In genomic region chr13:30713133-30713532, GRCh38 we compare ENCODE assay signal across 10 cellular contexts. TPM values are rescaled to one million over a fixed set of nuclear protein-coding genes. Genes with fewer than 3 reads are reported as not detected.
A peak's percentile ranks its signal among the peaks of the same experiment; 100 is the strongest.
DNase-seq lines count a peak whose midpoint lies in the region; ATAC-seq, FAIRE-seq and TF ChIP-seq lines count a peak whose summit lies in the region.
"Had no signal": no experiment of that assay in that cellular context is flagged by ENCODE, and none has a peak within 500 bp of the region (broad histone marks: within the 10 kb centered on the region; RNA-seq: fewer than 3 reads in every experiment).

No MANE protein-coding gene starts in this region.

- peak overlapping the region; percentile 85 for H3K27ac Mint-ChIP-seq in activated T-helper 1 cell treated with anti-CD3 and anti-CD28 coated beads, Interleukin-12 subunit alpha, Interleukin-12 subunit beta, Interleukin-2, Interleukin-4 antibody, amounts not matched to agents 30 ng/mL and 10 ng/mL and 1 ng/mL, durations not matched to agents 14 hours and 24 hours and 36 hours

- no peak overlapping the region for H3K4me3 ChIP-seq in A549
- H3K4me3 ChIP-seq in right lobe of liver: no peak overlapping the region
- H3K4me3 ChIP-seq: SJSA1, tibial nerve had no signal

- POLR2A ChIA-PET in A549 (lab: Yijun Ruan, JAX): no interaction called here

- H3K4me1 ChIP-seq in A549: peaks cover 12% of the 10 kb centered on the region
- H3K4me1 ChIP-seq in right lobe of liver: no peaks in the 10 kb centered on the region
- H3K4me1 ChIP-seq: tibial nerve had no signal

- peak in 1 of 2 experiments; percentile 20 for DNase-seq in A549 (ENCODE audit: low read depth in 1 of 2, low spot score in 1 of 2)
- peak; percentile 50 for DNase-seq in HT1080 (ENCODE audit: low read depth)
- no peak for DNase-seq in activated T-helper 1 cell treated with anti-CD3 and anti-CD28 coated beads, Interleukin-12 subunit alpha, Interleukin-12 subunit beta, Interleukin-2, Interleukin-4 antibody, amounts not matched to agents 30 ng/mL and 10 ng/mL and 1 ng/mL, durations not matched to agents 14 hours and 24 hours and 36 hours (ENCODE audit: low spot score)
- DNase-seq in right lobe of liver: no peak
- no peak for DNase-seq in hepatic stellate cell (ENCODE audit: low spot score)
- no peak for DNase-seq in stimulated activated CD4-positive, alpha-beta T cell treated with anti-CD3 and anti-CD28 coated beads, Interleukin-2, amount 100 ng/mL, for 24 hours

- peak overlapping the region; percentile 73 to 80 for H3K27ac ChIP-seq in A549
- no peak overlapping the region for H3K27ac ChIP-seq in right lobe of liver
- H3K27ac ChIP-seq: SJSA1, tibial nerve had no signal

- TF ChIP-seq POLR2A in A549 (IDR thresholded peaks at IDR 0.05; ENCODE audit: low read length) (no peak), right lobe of liver (IDR thresholded peaks at IDR 0.05) (no peak)

- TF ChIP-seq CTCF in A549 (IDR thresholded peaks at IDR 0.05): no peak
- TF ChIP-seq CTCF in right lobe of liver (IDR thresholded peaks at IDR 0.05): no peak

- CTCF ChIA-PET in A549 (lab: Yijun Ruan, JAX): interaction anchor here (1.1 to 1.2 kb wide), 3 partner anchors 9 to 31 kb away, joined by 3 to 4 read pairs (median 3); no protein-coding TSS in a partner anchor

- FAIRE-seq in A549 (lab: Jason Lieb, UNC): no peak

- ATAC-seq in A549 (peak; percentile 56 to 74; a peak in 4 of 6 replicates), right lobe of liver (peak; percentile 81 to 88 (median 86)), HG02588 (IDR thresholded peaks at IDR 0.05; ENCODE audit: unreplicated experiment) (no peak), HG03460 (IDR thresholded peaks at IDR 0.05; ENCODE audit: unreplicated experiment) (no peak)

- H3K9me3 ChIP-seq in A549: no peaks in the 10 kb centered on the region
- H3K9me3 ChIP-seq in right lobe of liver: no peaks in the 10 kb centered on the region
- H3K9me3 ChIP-seq: SJSA1, tibial nerve had no signal

- peaks cover 31% of the 10 kb centered on the region for H3K4me1 Mint-ChIP-seq in activated T-helper 1 cell treated with anti-CD3 and anti-CD28 coated beads, Interleukin-12 subunit alpha, Interleukin-12 subunit beta, Interleukin-2, Interleukin-4 antibody, amounts not matched to agents 30 ng/mL and 10 ng/mL and 1 ng/mL, durations not matched to agents 14 hours and 24 hours and 36 hours (ENCODE audit: low read depth)

- intact Hi-C loops in activated T-helper 1 cell treated with anti-CD3 and anti-CD28 coated beads, Interleukin-12 subunit alpha, Interleukin-12 subunit beta, Interleukin-2, Interleukin-4 antibody, amounts not matched to agents 30 ng/mL and 10 ng/mL and 1 ng/mL, durations not matched to agents 14 hours and 24 hours and 36 hours (cut with micrococcal nuclease): no loop called here
- intact Hi-C loops in right lobe of liver (cut with DNase I): no loop called here

- WGBS in A549 (ENCODE audit: missing lambda C conversion rate): 8% methylated on average over 5 of the region's 5 CpGs
- WGBS in right lobe of liver (ENCODE audit: insufficient coverage, low coverage, low lambda C conversion rate, missing lambda C conversion rate): 23% methylated on average over 5 of the region's 5 CpGs

- no peak for TF ChIP-seq EP300 in A549 (IDR thresholded peaks at IDR 0.05)

- peaks cover 3% of the 10 kb centered on the region for H3K36me3 Mint-ChIP-seq in activated T-helper 1 cell treated with anti-CD3 and anti-CD28 coated beads, Interleukin-12 subunit alpha, Interleukin-12 subunit beta, Interleukin-2, Interleukin-4 antibody, amounts not matched to agents 30 ng/mL and 10 ng/mL and 1 ng/mL, durations not matched to agents 14 hours and 24 hours and 36 hours (ENCODE audit: low read depth)

- H3K36me3 ChIP-seq in right lobe of liver: no peaks in the 10 kb centered on the region
- H3K36me3 ChIP-seq: SJSA1, tibial nerve had no signal

- peak overlapping the region; percentile 27 for H3K4me3 Mint-ChIP-seq in activated T-helper 1 cell treated with anti-CD3 and anti-CD28 coated beads, Interleukin-12 subunit alpha, Interleukin-12 subunit beta, Interleukin-2, Interleukin-4 antibody, amounts not matched to agents 30 ng/mL and 10 ng/mL and 1 ng/mL, durations not matched to agents 14 hours and 24 hours and 36 hours

- H3K27me3 ChIP-seq in right lobe of liver: no peaks in the 10 kb centered on the region
- H3K27me3 ChIP-seq: SJSA1, tibial nerve had no signal

- no peaks in the 10 kb centered on the region for H3K9me3 Mint-ChIP-seq in activated T-helper 1 cell treated with anti-CD3 and anti-CD28 coated beads, Interleukin-12 subunit alpha, Interleukin-12 subunit beta, Interleukin-2, Interleukin-4 antibody, amounts not matched to agents 30 ng/mL and 10 ng/mL and 1 ng/mL, durations not matched to agents 14 hours and 24 hours and 36 hours

- peak overlapping the region; percentile 32; the same call in 1 of the 3 replicates for H3K4me2 ChIP-seq in A549

- TF ChIP-seq RAD21 in A549 (conservative IDR thresholded peaks at IDR 0.05 in 1 of 2, IDR thresholded peaks at IDR 0.05 in 1 of 2): no peak

- no peaks in the 10 kb centered on the region for H3K27me3 Mint-ChIP-seq in activated T-helper 1 cell treated with anti-CD3 and anti-CD28 coated beads, Interleukin-12 subunit alpha, Interleukin-12 subunit beta, Interleukin-2, Interleukin-4 antibody, amounts not matched to agents 30 ng/mL and 10 ng/mL and 1 ng/mL, durations not matched to agents 14 hours and 24 hours and 36 hours (ENCODE audit: insufficient read depth)

TF ChIP-seq in A549, 52 proteins besides CTCF, POLR2A, EP300 and RAD21:
- TF ChIP-seq RARB (CRISPR knock-in tag; IDR thresholded peaks at IDR 0.05) (no peak), GATA3 (IDR thresholded peaks at IDR 0.05; ENCODE audit: borderline replicate concordance) (no peak), MAFK (IDR thresholded peaks at IDR 0.05; ENCODE audit: partially characterized antibody) (no peak), ZC3H11A (IDR thresholded peaks at IDR 0.05) (no peak), NR3C1 (IDR thresholded peaks at IDR 0.05) (no peak), KDM5A (IDR thresholded peaks at IDR 0.05) (no peak), JUNB (IDR thresholded peaks at IDR 0.05) (0 out of 2 replicates have a peak, but pooled peaks have one; percentile 21), ZFP36 (IDR thresholded peaks at IDR 0.05; ENCODE audit: borderline replicate concordance, partially characterized antibody) (no peak), FOSB (CRISPR knock-in tag; IDR thresholded peaks at IDR 0.05) (no peak), MAX (IDR thresholded peaks at IDR 0.05) (no peak), USF2 (IDR thresholded peaks at IDR 0.05) (no peak), CEBPB (IDR thresholded peaks at IDR 0.05) (peak; percentile 7 to 17; a peak in 1 of 4 replicates)
- TF ChIP-seq, protein P1, sequence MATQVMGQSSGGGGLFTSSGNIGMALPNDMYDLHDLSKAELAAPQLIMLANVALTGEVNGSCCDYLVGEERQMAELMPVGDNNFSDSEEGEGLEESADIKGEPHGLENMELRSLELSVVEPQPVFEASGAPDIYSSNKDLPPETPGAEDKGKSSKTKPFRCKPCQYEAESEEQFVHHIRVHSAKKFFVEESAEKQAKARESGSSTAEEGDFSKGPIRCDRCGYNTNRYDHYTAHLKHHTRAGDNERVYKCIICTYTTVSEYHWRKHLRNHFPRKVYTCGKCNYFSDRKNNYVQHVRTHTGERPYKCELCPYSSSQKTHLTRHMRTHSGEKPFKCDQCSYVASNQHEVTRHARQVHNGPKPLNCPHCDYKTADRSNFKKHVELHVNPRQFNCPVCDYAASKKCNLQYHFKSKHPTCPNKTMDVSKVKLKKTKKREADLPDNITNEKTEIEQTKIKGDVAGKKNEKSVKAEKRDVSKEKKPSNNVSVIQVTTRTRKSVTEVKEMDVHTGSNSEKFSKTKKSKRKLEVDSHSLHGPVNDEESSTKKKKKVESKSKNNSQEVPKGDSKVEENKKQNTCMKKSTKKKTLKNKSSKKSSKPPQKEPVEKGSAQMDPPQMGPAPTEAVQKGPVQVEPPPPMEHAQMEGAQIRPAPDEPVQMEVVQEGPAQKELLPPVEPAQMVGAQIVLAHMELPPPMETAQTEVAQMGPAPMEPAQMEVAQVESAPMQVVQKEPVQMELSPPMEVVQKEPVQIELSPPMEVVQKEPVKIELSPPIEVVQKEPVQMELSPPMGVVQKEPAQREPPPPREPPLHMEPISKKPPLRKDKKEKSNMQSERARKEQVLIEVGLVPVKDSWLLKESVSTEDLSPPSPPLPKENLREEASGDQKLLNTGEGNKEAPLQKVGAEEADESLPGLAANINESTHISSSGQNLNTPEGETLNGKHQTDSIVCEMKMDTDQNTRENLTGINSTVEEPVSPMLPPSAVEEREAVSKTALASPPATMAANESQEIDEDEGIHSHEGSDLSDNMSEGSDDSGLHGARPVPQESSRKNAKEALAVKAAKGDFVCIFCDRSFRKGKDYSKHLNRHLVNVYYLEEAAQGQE (IDR thresholded peaks at IDR 0.05): no peak

RNA-seq across cellular contexts. Expression of gene ALOX5AP, which starts 22.2 kb away (rescaled TPM):
- polyA plus RNA-seq in A549 (2011; rRNA removed) (2.8 and 3.4 TPM in 2 replicates), A549 (2017; fragmentation: RNase III; extraction: RNeasy Plus Mini Kit Qiagen cat#74134 plus additional on column Dnase treatment) (2.3 to 3.1 TPM (median 2.6 TPM) in 3 replicates)
- polyA plus RNA-seq in A549 (2012; cell fraction: cytosol; rRNA removed): 1.7 and 2.3 TPM in 2 replicates
- 0.58 and 1.7 TPM in 2 replicates for polyA plus RNA-seq in A549 (2012; cell fraction: nucleus; rRNA removed)
- 0.66 and 1.7 TPM in 2 replicates for polyA minus RNA-seq in A549 (2011; rRNA and poly(A)+ RNA removed)
- 1.0 TPM in 1 of 2 replicates, not detected in the other for total RNA-seq in HT1080 (2014; rRNA removed; shearing (Covaris generic))
- polyA plus RNA-seq in HT1080 (2015; cell fraction: cytosol; rRNA removed): 0.31 and 0.42 TPM in 2 replicates
- not detected in 2 replicates for polyA plus RNA-seq in HT1080 (2015; cell fraction: nucleus; rRNA removed)
- total RNA-seq in activated T-helper 1 cell treated with anti-CD3 and anti-CD28 coated beads, Interleukin-12 subunit alpha, Interleukin-12 subunit beta, Interleukin-2, Interleukin-4 antibody, amounts not matched to agents 30 ng/mL and 10 ng/mL and 1 ng/mL, durations not matched to agents 14 hours and 24 hours and 36 hours: 65.8 and 72.2 TPM in 2 replicates
- 1 to 10 TPM in 5 of 6 experiments, under 1 TPM in 1; 0.53 to 6.7 (median 3.7) TPM for total RNA-seq in right lobe of liver

Comparison
In these comparisons a context has a peak if more than half of its experiments do, and no peak if none do; other contexts are left out.
1. ATAC-seq: peak in A549 (2 of 2) and right lobe of liver (4 of 4); none in HG02588 (single experiment) and HG03460 (single experiment).
2. H3K27ac ChIP-seq: peak in A549 (2 of 2); none in right lobe of liver (0 of 3).